Comparison of ENCODE assay signal across 18 cellular contexts in the genomic region with DNA sequence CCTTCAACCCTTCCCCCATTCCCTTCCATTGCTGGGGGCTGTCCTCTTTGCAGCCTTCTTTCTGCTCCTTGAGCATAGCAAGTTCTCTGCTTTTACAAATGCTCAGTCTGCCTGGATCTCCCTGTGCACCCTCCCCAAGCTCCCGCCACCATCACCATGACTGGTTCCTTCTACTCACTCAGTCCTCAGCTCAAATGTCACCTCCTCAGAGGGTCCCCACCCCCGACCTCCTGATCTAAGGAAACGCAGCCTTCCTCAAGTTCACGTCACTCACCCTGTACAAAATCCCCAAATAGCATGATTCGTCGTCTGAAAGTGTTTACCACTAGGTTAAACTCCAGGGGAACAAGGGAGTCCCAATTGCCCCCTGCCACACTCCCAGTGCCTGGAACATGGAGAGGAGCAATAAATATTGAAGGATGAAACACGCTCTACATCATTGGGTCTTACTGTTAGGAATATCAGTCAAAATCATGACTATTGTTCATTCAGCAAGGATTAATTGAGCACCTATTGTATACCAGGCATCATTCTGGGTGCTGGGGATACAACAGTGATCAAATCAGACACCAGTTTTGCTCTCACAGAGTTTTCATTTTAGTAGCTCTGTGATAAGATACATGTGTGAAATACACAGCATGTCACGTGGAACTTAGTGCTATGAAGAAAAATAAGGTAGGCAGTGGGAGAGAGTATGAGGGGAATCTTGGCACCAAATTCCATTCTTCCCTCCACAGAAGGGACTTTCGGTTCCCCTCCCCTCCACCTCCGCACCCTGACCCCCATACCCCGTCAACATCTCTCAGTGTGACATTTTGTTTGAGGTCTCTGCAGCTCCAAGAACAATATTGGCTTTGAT. TPM values are rescaled to one million over a fixed set of nuclear protein-coding genes. Genes with fewer than 3 reads are reported as not detected.
A peak's percentile ranks its signal among the peaks of the same experiment; 100 is the strongest.
DNase-seq lines count a peak whose midpoint lies in the region; ATAC-seq and TF ChIP-seq lines count a peak whose summit lies in the region.
"Had no signal": no experiment of that assay in that cellular context is flagged by ENCODE, and none has a peak within 500 bp of the region (broad histone marks: within the 10 kb centered on the region; RNA-seq: fewer than 3 reads in every experiment).

No MANE protein-coding gene starts in this region.

- intact Hi-C loops in sciatic nerve (cut with DNase I): no loop called here

- no peak overlapping the region for H3K9ac ChIP-seq in HUES64 (ENCODE audit: low read depth, low read length)

- peaks cover 21% of the 10 kb centered on the region for H3K9me3 Mint-ChIP-seq in activated naive CD8-positive, alpha-beta T cell treated with anti-CD3 and anti-CD28 coated beads, Interleukin-2, amount 10 ng/mL, durations not matched to agents 7 days and 5 days
- H3K9me3 Mint-ChIP-seq in activated naive CD8-positive, alpha-beta T cell treated with anti-CD3 and anti-CD28 coated beads, Interleukin-2, amount 50 U/mL, for 24 hours: peaks cover 8% of the 10 kb centered on the region
- H3K9me3 Mint-ChIP-seq in nephron: peaks cover 13% of the 10 kb centered on the region
- peaks cover 6% of the 10 kb centered on the region for H3K9me3 Mint-ChIP-seq in activated CD4-positive, alpha-beta T cell treated with anti-CD3 and anti-CD28 coated beads, Interleukin-2, amount 10 ng/mL, durations not matched to agents 7 days and 5 days

- no peak overlapping the region for H3K4me3 Mint-ChIP-seq in activated naive CD8-positive, alpha-beta T cell treated with anti-CD3 and anti-CD28 coated beads, Interleukin-2, amount 10 ng/mL, durations not matched to agents 7 days and 5 days
- no peak overlapping the region for H3K4me3 Mint-ChIP-seq in activated naive CD8-positive, alpha-beta T cell treated with anti-CD3 and anti-CD28 coated beads, Interleukin-2, amount 50 U/mL, for 24 hours
- no peak overlapping the region for H3K4me3 Mint-ChIP-seq in nephron
- H3K4me3 Mint-ChIP-seq in activated CD4-positive, alpha-beta T cell treated with anti-CD3 and anti-CD28 coated beads, Interleukin-2, amount 10 ng/mL, durations not matched to agents 7 days and 5 days: no peak overlapping the region
- H3K4me3 Mint-ChIP-seq: CD8-positive, alpha-beta T cell; IgD-negative memory B cell had no signal

- WGBS in HUES64: 82% methylated on average over 11 of the region's 11 CpGs

- no peaks in the 10 kb centered on the region for H3K4me1 Mint-ChIP-seq in activated naive CD8-positive, alpha-beta T cell treated with anti-CD3 and anti-CD28 coated beads, Interleukin-2, amount 10 ng/mL, durations not matched to agents 7 days and 5 days
- no peaks in the 10 kb centered on the region for H3K4me1 Mint-ChIP-seq in activated naive CD8-positive, alpha-beta T cell treated with anti-CD3 and anti-CD28 coated beads, Interleukin-2, amount 50 U/mL, for 24 hours
- H3K4me1 Mint-ChIP-seq in nephron: peaks cover 13% of the 10 kb centered on the region
- H3K4me1 Mint-ChIP-seq in activated CD4-positive, alpha-beta T cell treated with anti-CD3 and anti-CD28 coated beads, Interleukin-2, amount 10 ng/mL, durations not matched to agents 7 days and 5 days: no peaks in the 10 kb centered on the region
- H3K4me1 Mint-ChIP-seq: IgD-negative memory B cell had no signal

- peaks cover 3% of the 10 kb centered on the region for H3K27me3 Mint-ChIP-seq in activated naive CD8-positive, alpha-beta T cell treated with anti-CD3 and anti-CD28 coated beads, Interleukin-2, amount 10 ng/mL, durations not matched to agents 7 days and 5 days
- H3K27me3 Mint-ChIP-seq in activated naive CD8-positive, alpha-beta T cell treated with anti-CD3 and anti-CD28 coated beads, Interleukin-2, amount 50 U/mL, for 24 hours: no peaks in the 10 kb centered on the region
- H3K27me3 Mint-ChIP-seq in nephron (ENCODE audit: low read depth): no peaks in the 10 kb centered on the region
- H3K27me3 Mint-ChIP-seq in activated CD4-positive, alpha-beta T cell treated with anti-CD3 and anti-CD28 coated beads, Interleukin-2, amount 10 ng/mL, durations not matched to agents 7 days and 5 days: no peaks in the 10 kb centered on the region

- H3K27ac ChIP-seq in HUES64 (ENCODE audit: low read depth, low read length): peak overlapping the region; percentile 12
- H3K27ac ChIP-seq: C4-2B had no signal

- H3K4me1 ChIP-seq in HUES64 (ENCODE audit: insufficient read depth, low read length): peaks cover 15% of the 10 kb centered on the region
- H3K4me1 ChIP-seq: Caco-2, HAP-1 had no signal

- no peaks in the 10 kb centered on the region for H3K27me3 ChIP-seq in HUES64 (ENCODE audit: insufficient read depth, low read length)

- peaks cover 12% of the 10 kb centered on the region for H3K9me3 ChIP-seq in HUES64 (ENCODE audit: insufficient read depth, low read depth, low read length)
- H3K9me3 ChIP-seq: HAP-1 had no signal

- H3K27ac Mint-ChIP-seq in activated naive CD8-positive, alpha-beta T cell treated with anti-CD3 and anti-CD28 coated beads, Interleukin-2, amount 10 ng/mL, durations not matched to agents 7 days and 5 days: peak overlapping the region; percentile 14
- no peak overlapping the region for H3K27ac Mint-ChIP-seq in activated naive CD8-positive, alpha-beta T cell treated with anti-CD3 and anti-CD28 coated beads, Interleukin-2, amount 50 U/mL, for 24 hours
- peak overlapping the region in 2 of 3 experiments; percentile 40 to 92 for H3K27ac Mint-ChIP-seq in nephron
- H3K27ac Mint-ChIP-seq in activated CD4-positive, alpha-beta T cell treated with anti-CD3 and anti-CD28 coated beads, Interleukin-2, amount 10 ng/mL, durations not matched to agents 7 days and 5 days: no peak overlapping the region
- H3K27ac Mint-ChIP-seq: CD8-positive, alpha-beta T cell; IgD-negative memory B cell had no signal

- DNase-seq in activated naive CD8-positive, alpha-beta T cell treated with anti-CD3 and anti-CD28 coated beads, Interleukin-2, amount 10 ng/mL, durations not matched to agents 7 days and 5 days: no peak
- DNase-seq in activated naive CD8-positive, alpha-beta T cell treated with anti-CD3 and anti-CD28 coated beads, Interleukin-2, amount 50 U/mL, for 24 hours: no peak
- DNase-seq in sciatic nerve (ENCODE audit: low spot score): no peak
- no peak for DNase-seq in activated T-cell treated with anti-CD3 and anti-CD28 coated beads for 4 hours
- DNase-seq in activated CD4-positive, alpha-beta T cell treated with anti-CD3 and anti-CD28 coated beads, Interleukin-2, amount 10 ng/mL, durations not matched to agents 7 days and 5 days: no peak
- DNase-seq: ACHN; Caco-2; CD8-positive, alpha-beta T cell; DND-41; GDM1; GOT3 had no signal

- TF ChIP-seq CTCF in nephron (IDR thresholded peaks at IDR 0.05; ENCODE audit: unreplicated experiment in 3 of 3): no peak

- H3K36me3 ChIP-seq in HUES64 (ENCODE audit: insufficient read depth, low read length): 0 out of 2 replicates have a peak, but pooled peaks cover 5% of the 10 kb centered on the region
- H3K36me3 ChIP-seq: HAP-1 had no signal

- no peak overlapping the region for H3K4me3 ChIP-seq in HUES64 (ENCODE audit: low read length)
- H3K4me3 ChIP-seq: HAP-1 had no signal

- H3K36me3 Mint-ChIP-seq in activated naive CD8-positive, alpha-beta T cell treated with anti-CD3 and anti-CD28 coated beads, Interleukin-2, amount 10 ng/mL, durations not matched to agents 7 days and 5 days: no peaks in the 10 kb centered on the region
- peaks cover 5% of the 10 kb centered on the region for H3K36me3 Mint-ChIP-seq in activated naive CD8-positive, alpha-beta T cell treated with anti-CD3 and anti-CD28 coated beads, Interleukin-2, amount 50 U/mL, for 24 hours (ENCODE audit: low read depth)
- H3K36me3 Mint-ChIP-seq in nephron (ENCODE audit: low read depth): peaks cover 16% of the 10 kb centered on the region
- no peaks in the 10 kb centered on the region for H3K36me3 Mint-ChIP-seq in activated CD4-positive, alpha-beta T cell treated with anti-CD3 and anti-CD28 coated beads, Interleukin-2, amount 10 ng/mL, durations not matched to agents 7 days and 5 days (ENCODE audit: low read depth)

- CTCF ChIA-PET in activated CD4-positive, alpha-beta T cell treated with anti-CD3 and anti-CD28 coated beads, Interleukin-2, amount 10 ng/mL, durations not matched to agents 7 days and 5 days (lab: Charles Lee): no interaction called here

- POLR2A ChIA-PET in activated naive CD8-positive, alpha-beta T cell treated with anti-CD3 and anti-CD28 coated beads, Interleukin-2, amount 10 ng/mL, durations not matched to agents 7 days and 5 days (lab: Charles Lee): no interaction called here
- POLR2A ChIA-PET in activated CD4-positive, alpha-beta T cell treated with anti-CD3 and anti-CD28 coated beads, Interleukin-2, amount 10 ng/mL, durations not matched to agents 7 days and 5 days (lab: Charles Lee): no interaction called here

- no peak for ATAC-seq in activated naive CD8-positive, alpha-beta T cell treated with anti-CD3 and anti-CD28 coated beads, Interleukin-2, amount 10 ng/mL, durations not matched to agents 7 days and 5 days (ENCODE audit: low read depth)
- no peak for ATAC-seq in activated naive CD8-positive, alpha-beta T cell treated with anti-CD3 and anti-CD28 coated beads, Interleukin-2, amount 50 U/mL, for 24 hours
- ATAC-seq in sciatic nerve (peak; percentile 56), HG03521 (IDR thresholded peaks at IDR 0.05; ENCODE audit: unreplicated experiment) (no peak)
- ATAC-seq: CD8-positive, alpha-beta T cell had no signal

RNA-seq across cellular contexts. Expression of a gene that starts 15.6 kb away (rescaled TPM):
- 10 to 100 TPM; 17.3 to 18.4 TPM for total RNA-seq in activated naive CD8-positive, alpha-beta T cell treated with anti-CD3 and anti-CD28 coated beads, Interleukin-2, amount 10 ng/mL, durations not matched to agents 7 days and 5 days
- 13.9 TPM for polyA plus RNA-seq in HUES64 (2013, experiment 1 of 2)
- polyA plus RNA-seq in HUES64 (2013, experiment 2 of 2): 13.9 TPM
- 10.4 TPM for total RNA-seq in sciatic nerve
- total RNA-seq in activated CD4-positive, alpha-beta T cell treated with anti-CD3 and anti-CD28 coated beads, Interleukin-2, amount 10 ng/mL, durations not matched to agents 7 days and 5 days: 10 to 100 TPM; 15.2 to 18.0 TPM

RNA-seq across cellular contexts. Expression of a gene that starts 22.4 kb away (rescaled TPM):
- total RNA-seq in activated naive CD8-positive, alpha-beta T cell treated with anti-CD3 and anti-CD28 coated beads, Interleukin-2, amount 10 ng/mL, durations not matched to agents 7 days and 5 days: under 1 TPM; 0.26 to 0.30 TPM
- 3.8 TPM for polyA plus RNA-seq in HUES64 (2013, experiment 1 of 2)
- polyA plus RNA-seq in HUES64 (2013, experiment 2 of 2): 3.6 TPM
- total RNA-seq in sciatic nerve: 21.0 TPM
- total RNA-seq in activated CD4-positive, alpha-beta T cell treated with anti-CD3 and anti-CD28 coated beads, Interleukin-2, amount 10 ng/mL, durations not matched to agents 7 days and 5 days: under 1 TPM in 1 of 2 experiments, not detected in 1; 0.35 TPM
- total RNA-seq: A172 had no signal
- polyA plus RNA-seq: IgD-negative memory B cell had no signal

RNA-seq across cellular contexts. Expression of a gene that starts 35.8 kb away (rescaled TPM):
- total RNA-seq in activated naive CD8-positive, alpha-beta T cell treated with anti-CD3 and anti-CD28 coated beads, Interleukin-2, amount 10 ng/mL, durations not matched to agents 7 days and 5 days: not detected
- 5.2 TPM for polyA plus RNA-seq in HUES64 (2013, experiment 1 of 2)
- 7.5 TPM for polyA plus RNA-seq in HUES64 (2013, experiment 2 of 2)
- 14.7 TPM for total RNA-seq in sciatic nerve
- not detected for total RNA-seq in activated CD4-positive, alpha-beta T cell treated with anti-CD3 and anti-CD28 coated beads, Interleukin-2, amount 10 ng/mL, durations not matched to agents 7 days and 5 days
- total RNA-seq: CD8-positive, alpha-beta T cell had no signal
- polyA plus RNA-seq: IgD-negative memory B cell had no signal

Comparison
In these comparisons a context has a peak if more than half of its experiments do, and no peak if none do; other contexts are left out.
1. H3K27ac Mint-ChIP-seq: peak in activated naive CD8-positive, alpha-beta T cell treated with anti-CD3 and anti-CD28 coated beads, Interleukin-2, amount 10 ng/mL, durations not matched to agents 7 days and 5 days (single experiment) and nephron (2 of 3); none in activated naive CD8-positive, alpha-beta T cell treated with anti-CD3 and anti-CD28 coated beads, Interleukin-2, amount 50 U/mL, for 24 hours (single experiment) and activated CD4-positive, alpha-beta T cell treated with anti-CD3 and anti-CD28 coated beads, Interleukin-2, amount 10 ng/mL, durations not matched to agents 7 days and 5 days (single experiment).
2. RNA of a gene that starts 22.4 kb away (total RNA-seq): 21.0 TPM in sciatic nerve (single experiment); 0.35 TPM in activated CD4-positive, alpha-beta T cell treated with anti-CD3 and anti-CD28 coated beads, Interleukin-2, amount 10 ng/mL, durations not matched to agents 7 days and 5 days and 0.26 to 0.30 TPM in activated naive CD8-positive, alpha-beta T cell treated with anti-CD3 and anti-CD28 coated beads, Interleukin-2, amount 10 ng/mL, durations not matched to agents 7 days and 5 days; every median in the first group is over 10 times any median in the second.
3. RNA of a gene that starts 35.8 kb away (total RNA-seq): 14.7 TPM in sciatic nerve (single experiment); not detected in activated naive CD8-positive, alpha-beta T cell treated with anti-CD3 and anti-CD28 coated beads, Interleukin-2, amount 10 ng/mL, durations not matched to agents 7 days and 5 days and not detected in activated CD4-positive, alpha-beta T cell treated with anti-CD3 and anti-CD28 coated beads, Interleukin-2, amount 10 ng/mL, durations not matched to agents 7 days and 5 days; every median in the first group is over 10 times any median in the second.